ENCODE assay signal across 8 cellular contexts in the genomic region with DNA sequence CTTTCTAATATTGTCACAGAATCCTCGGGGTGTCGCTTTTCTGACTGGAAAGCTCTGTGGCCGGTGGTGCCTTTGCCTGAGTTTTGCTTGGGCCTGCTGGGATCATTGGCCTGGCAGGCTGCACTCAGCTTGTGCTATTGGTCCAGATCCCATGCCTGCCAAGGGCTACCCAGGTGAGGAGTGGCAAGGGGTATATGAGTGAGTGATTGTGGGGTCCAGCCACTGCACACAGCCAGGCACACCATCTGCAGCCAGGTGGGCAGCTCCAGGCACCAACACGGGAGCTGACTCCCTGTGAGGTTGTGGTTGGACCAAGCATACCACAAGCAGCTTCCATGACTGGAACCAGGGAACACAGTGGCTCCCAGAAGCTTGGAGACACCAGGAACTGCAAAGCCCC.
"Had no signal": no experiment of that assay in that cellular context is flagged by ENCODE, and none has a peak within 500 bp of the region (broad histone marks: within the 10 kb centered on the region; RNA-seq: fewer than 3 reads in every experiment).

No MANE protein-coding gene starts in this region.

- H3K4me3 ChIP-seq: GM23248, HAP-1 had no signal

- H3K27ac ChIP-seq: GM23248, HL-60 had no signal

- H2AFZ ChIP-seq: GM23248 had no signal

- H3K4me1 ChIP-seq: HAP-1 had no signal

- H3K36me3 ChIP-seq: HAP-1 had no signal

- ATAC-seq: HCT116, HepG2 had no signal

- H3K9me3 ChIP-seq: HAP-1 had no signal

- H3K9ac ChIP-seq: GM23248 had no signal

- DNase-seq: GM23248, GOT3, H7, HFFc6 had no signal
